ENCODE assay signal across 1 cellular context in the genomic region with DNA sequence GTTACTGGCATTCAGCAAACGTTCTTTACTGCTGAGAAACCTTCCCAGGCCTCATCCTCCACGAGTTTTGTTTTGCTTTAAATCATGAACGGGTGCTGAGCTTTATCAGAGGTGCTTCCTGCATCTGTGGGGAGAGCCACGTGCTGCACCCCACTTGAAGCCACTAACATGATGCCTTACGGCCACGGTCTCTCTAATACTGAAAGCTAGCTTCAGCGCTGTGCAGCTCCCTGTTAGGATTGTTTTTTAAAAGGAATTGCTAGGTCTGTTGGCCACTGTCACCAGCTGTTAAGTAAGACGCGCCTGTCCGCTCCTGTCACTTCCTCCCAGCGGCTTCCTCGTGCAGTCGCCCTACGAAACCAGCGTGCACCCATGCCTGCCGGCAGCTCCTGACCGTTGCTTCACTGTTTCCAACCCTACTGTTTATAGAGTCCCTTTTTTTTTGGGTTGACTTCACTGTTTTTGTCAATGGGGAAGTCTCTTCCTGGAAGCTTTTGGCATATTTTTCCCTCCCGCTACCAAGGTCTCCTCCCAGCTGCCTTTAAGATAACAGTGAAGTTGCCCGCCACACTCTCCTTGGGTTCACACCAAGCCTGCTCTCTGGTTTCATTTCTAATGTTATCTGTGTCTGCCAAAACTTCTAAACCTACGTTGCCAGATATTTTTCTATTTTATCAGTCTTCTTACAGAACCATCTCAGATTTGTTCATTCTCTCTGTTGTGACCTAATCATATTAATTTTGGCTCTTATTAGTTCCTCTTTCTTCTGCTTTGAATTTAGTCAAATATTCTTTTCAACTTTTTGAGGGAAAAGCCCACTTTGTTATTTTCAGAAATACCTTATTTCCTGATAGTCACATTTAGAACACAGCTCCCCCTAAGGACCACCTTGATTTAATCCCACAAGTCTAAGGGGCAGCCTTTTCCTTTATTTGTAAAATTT.
TF ChIP-seq lines count a peak whose summit lies in the region.

No MANE protein-coding gene starts in this region.

TF ChIP-seq in K562, 482 proteins besides CTCF, POLR2A, EP300 and RAD21 (continued from another document and continues in another):
- TF ChIP-seq GABPA (tag; conservative IDR thresholded peaks at IDR 0.05; ENCODE audit: low read depth) (0 out of 2 replicates have a peak, but pooled peaks have one; percentile 20), TCF7L2 (IDR thresholded peaks at IDR 0.05; ENCODE audit: low read depth, low read length) (no peak), ZNF133 (CRISPR knock-in tag; IDR thresholded peaks at IDR 0.05) (no peak), ARID1B (IDR thresholded peaks at IDR 0.05) (peak; percentile 64), HNRNPUL1 (IDR thresholded peaks at IDR 0.05; ENCODE audit: low read length) (no peak), FOXA3 (CRISPR knock-in tag; conservative IDR thresholded peaks at IDR 0.05 in 1 of 2, IDR thresholded peaks at IDR 0.05 in 1 of 2) (no peak), ARNT (IDR thresholded peaks at IDR 0.05) (no peak), HCFC1 (IDR thresholded peaks at IDR 0.05; ENCODE audit: low read depth, low read length) (no peak), CBX1 (IDR thresholded peaks at IDR 0.05; ENCODE audit: low read depth) (no peak), CHD4 (IDR thresholded peaks at IDR 0.05; ENCODE audit: insufficient read depth, insufficient replicate concordance, low read depth, low read length, poor library complexity, severe bottlenecking) (no peak), ZKSCAN8 (CRISPR knock-in tag; IDR thresholded peaks at IDR 0.05) (no peak), KLF6 (CRISPR knock-in tag; IDR thresholded peaks at IDR 0.05; ENCODE audit: borderline replicate concordance) (no peak), PHTF2 (CRISPR knock-in tag; IDR thresholded peaks at IDR 0.05) (no peak), RREB1 (CRISPR knock-in tag; IDR thresholded peaks at IDR 0.05) (no peak), NCOR1 (IDR thresholded peaks at IDR 0.05) (no peak; the same call in 1 of the 2 replicates), ZBTB11 (CRISPR knock-in tag; IDR thresholded peaks at IDR 0.05) (0 out of 6 replicates have a peak, but pooled peaks of 1 of the 3 experiments have one; percentile 29), STAG1 (CRISPR knock-in tag; IDR thresholded peaks at IDR 0.05; ENCODE audit: borderline replicate concordance) (no peak), CAMTA2 (CRISPR knock-in tag; conservative IDR thresholded peaks at IDR 0.05) (no peak), COPS2 (conservative IDR thresholded peaks at IDR 0.05) (no peak), RB1 (IDR thresholded peaks at IDR 0.05; ENCODE audit: low read depth) (no peak), JUNB (CRISPR knock-in tag; conservative IDR thresholded peaks at IDR 0.05) (no peak)
- TF ChIP-seq, protein P1, sequence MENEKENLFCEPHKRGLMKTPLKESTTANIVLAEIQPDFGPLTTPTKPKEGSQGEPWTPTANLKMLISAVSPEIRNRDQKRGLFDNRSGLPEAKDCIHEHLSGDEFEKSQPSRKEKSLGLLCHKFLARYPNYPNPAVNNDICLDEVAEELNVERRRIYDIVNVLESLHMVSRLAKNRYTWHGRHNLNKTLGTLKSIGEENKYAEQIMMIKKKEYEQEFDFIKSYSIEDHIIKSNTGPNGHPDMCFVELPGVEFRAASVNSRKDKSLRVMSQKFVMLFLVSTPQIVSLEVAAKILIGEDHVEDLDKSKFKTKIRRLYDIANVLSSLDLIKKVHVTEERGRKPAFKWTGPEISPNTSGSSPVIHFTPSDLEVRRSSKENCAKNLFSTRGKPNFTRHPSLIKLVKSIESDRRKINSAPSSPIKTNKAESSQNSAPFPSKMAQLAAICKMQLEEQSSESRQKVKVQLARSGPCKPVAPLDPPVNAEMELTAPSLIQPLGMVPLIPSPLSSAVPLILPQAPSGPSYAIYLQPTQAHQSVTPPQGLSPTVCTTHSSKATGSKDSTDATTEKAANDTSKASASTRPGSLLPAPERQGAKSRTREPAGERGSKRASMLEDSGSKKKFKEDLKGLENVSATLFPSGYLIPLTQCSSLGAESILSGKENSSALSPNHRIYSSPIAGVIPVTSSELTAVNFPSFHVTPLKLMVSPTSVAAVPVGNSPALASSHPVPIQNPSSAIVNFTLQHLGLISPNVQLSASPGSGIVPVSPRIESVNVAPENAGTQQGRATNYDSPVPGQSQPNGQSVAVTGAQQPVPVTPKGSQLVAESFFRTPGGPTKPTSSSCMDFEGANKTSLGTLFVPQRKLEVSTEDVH (IDR thresholded peaks at IDR 0.05; ENCODE audit: low read depth, partially characterized antibody) = no peak
- TF ChIP-seq, protein P2, sequence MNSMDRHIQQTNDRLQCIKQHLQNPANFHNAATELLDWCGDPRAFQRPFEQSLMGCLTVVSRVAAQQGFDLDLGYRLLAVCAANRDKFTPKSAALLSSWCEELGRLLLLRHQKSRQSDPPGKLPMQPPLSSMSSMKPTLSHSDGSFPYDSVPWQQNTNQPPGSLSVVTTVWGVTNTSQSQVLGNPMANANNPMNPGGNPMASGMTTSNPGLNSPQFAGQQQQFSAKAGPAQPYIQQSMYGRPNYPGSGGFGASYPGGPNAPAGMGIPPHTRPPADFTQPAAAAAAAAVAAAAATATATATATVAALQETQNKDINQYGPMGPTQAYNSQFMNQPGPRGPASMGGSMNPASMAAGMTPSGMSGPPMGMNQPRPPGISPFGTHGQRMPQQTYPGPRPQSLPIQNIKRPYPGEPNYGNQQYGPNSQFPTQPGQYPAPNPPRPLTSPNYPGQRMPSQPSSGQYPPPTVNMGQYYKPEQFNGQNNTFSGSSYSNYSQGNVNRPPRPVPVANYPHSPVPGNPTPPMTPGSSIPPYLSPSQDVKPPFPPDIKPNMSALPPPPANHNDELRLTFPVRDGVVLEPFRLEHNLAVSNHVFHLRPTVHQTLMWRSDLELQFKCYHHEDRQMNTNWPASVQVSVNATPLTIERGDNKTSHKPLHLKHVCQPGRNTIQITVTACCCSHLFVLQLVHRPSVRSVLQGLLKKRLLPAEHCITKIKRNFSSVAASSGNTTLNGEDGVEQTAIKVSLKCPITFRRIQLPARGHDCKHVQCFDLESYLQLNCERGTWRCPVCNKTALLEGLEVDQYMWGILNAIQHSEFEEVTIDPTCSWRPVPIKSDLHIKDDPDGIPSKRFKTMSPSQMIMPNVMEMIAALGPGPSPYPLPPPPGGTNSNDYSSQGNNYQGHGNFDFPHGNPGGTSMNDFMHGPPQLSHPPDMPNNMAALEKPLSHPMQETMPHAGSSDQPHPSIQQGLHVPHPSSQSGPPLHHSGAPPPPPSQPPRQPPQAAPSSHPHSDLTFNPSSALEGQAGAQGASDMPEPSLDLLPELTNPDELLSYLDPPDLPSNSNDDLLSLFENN (IDR thresholded peaks at IDR 0.05; ENCODE audit: low read depth in 2 of 2, low read length in 2 of 2) = no peak
- TF ChIP-seq, protein P3, sequence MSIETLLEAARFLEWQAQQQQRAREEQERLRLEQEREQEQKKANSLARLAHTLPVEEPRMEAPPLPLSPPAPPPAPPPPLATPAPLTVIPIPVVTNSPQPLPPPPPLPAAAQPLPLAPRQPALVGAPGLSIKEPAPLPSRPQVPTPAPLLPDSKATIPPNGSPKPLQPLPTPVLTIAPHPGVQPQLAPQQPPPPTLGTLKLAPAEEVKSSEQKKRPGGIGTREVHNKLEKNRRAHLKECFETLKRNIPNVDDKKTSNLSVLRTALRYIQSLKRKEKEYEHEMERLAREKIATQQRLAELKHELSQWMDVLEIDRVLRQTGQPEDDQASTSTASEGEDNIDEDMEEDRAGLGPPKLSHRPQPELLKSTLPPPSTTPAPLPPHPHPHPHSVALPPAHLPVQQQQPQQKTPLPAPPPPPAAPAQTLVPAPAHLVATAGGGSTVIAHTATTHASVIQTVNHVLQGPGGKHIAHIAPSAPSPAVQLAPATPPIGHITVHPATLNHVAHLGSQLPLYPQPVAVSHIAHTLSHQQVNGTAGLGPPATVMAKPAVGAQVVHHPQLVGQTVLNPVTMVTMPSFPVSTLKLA (conservative IDR thresholded peaks at IDR 0.05) = peak in 1 of 2 experiments; percentile 64; a peak in 2 of 4 replicates
- TF ChIP-seq, protein P4, sequence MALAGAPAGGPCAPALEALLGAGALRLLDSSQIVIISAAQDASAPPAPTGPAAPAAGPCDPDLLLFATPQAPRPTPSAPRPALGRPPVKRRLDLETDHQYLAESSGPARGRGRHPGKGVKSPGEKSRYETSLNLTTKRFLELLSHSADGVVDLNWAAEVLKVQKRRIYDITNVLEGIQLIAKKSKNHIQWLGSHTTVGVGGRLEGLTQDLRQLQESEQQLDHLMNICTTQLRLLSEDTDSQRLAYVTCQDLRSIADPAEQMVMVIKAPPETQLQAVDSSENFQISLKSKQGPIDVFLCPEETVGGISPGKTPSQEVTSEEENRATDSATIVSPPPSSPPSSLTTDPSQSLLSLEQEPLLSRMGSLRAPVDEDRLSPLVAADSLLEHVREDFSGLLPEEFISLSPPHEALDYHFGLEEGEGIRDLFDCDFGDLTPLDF (CRISPR knock-in tag; IDR thresholded peaks at IDR 0.05) = no peak
